In genomic region chr12:129549656-129550055, GRCh38 we compare ENCODE assay signal across 28 cellular contexts.
"Had no signal": no experiment of that assay in that cellular context is flagged by ENCODE, and none has a peak within 500 bp of the region (broad histone marks: within the 10 kb centered on the region; RNA-seq: fewer than 3 reads in every experiment).

No MANE protein-coding gene starts in this region.

- H3K4me1 ChIP-seq: left ventricle myocardium inferior, prostate gland, sigmoid colon, tibial artery had no signal

- H3K27ac ChIP-seq: left ventricle myocardium inferior, neutrophil, sigmoid colon, tibial artery had no signal

- H3K4me3 ChIP-seq: left ventricle myocardium inferior, lung, prostate gland, sigmoid colon, tibial artery had no signal

- ATAC-seq: activated T-cell treated with anti-CD3 and anti-CD28 coated beads, Interleukin-2, amount 50 U/mL, for 4 hours; activated T-helper 17 cell treated with anti-CD3 and anti-CD28 coated beads, Interleukin-2, amount 50 U/mL, for 72 hours; effector memory CD8-positive, alpha-beta T cell; esophagus mucosa; natural killer cell treated with Interleukin-12 subunit alpha and Interleukin-12 subunit beta and Interleukin-15 and Interleukin-18, amount 100 ng/mL, for 72 hours; stimulated activated memory B cell treated with anti-CD40 and anti-IgM and Interleukin-4, amounts not matched to agents 10 μg/mL and 1 μg/mL and 100 μg/mL, for 72 hours; stimulated activated naive CD8-positive, alpha-beta T cell treated with anti-CD3 and anti-CD28 coated beads, Interleukin-15, amount 100 ng/mL, for 72 hours had no signal

- H3K36me3 ChIP-seq: left ventricle myocardium inferior, neutrophil, prostate gland, sigmoid colon, tibial artery had no signal

- H3K9me3 ChIP-seq: neutrophil, prostate gland had no signal

- H3K27me3 ChIP-seq: neutrophil, sigmoid colon, tibial artery had no signal

- DNase-seq: activated CD4-positive, alpha-beta memory T cell treated with anti-CD3 and anti-CD28 coated beads, Interleukin-2, amount 10 ng/mL, durations not matched to agents 7 days and 5 days; activated CD4-positive, alpha-beta T cell treated with anti-CD3 and anti-CD28 coated beads for 1 hour; activated CD4-positive, alpha-beta T cell treated with anti-CD3 and anti-CD28 coated beads, Interleukin-2, amount 10 ng/mL, durations not matched to agents 7 days and 5 days; activated CD8-positive, alpha-beta memory T cell treated with anti-CD3 and anti-CD28 coated beads, Interleukin-2, amount 50 U/mL, for 48 hours; activated gamma-delta T cell treated with Interleukin-2 at 50 U/mL for 16 hours; activated naive CD4-positive, alpha-beta T cell treated with anti-CD3 and anti-CD28 coated beads, Interleukin-2, amount 50 U/mL, for 16 hours; activated T-cell treated with anti-CD3 and anti-CD28 coated beads, Interleukin-2, amount 50 U/mL, for 4 hours; amniotic stem cell; caudate nucleus; cortex of kidney; effector memory CD8-positive, alpha-beta T cell; foreskin fibroblast; left ventricle myocardium inferior; mesendoderm; retina; sigmoid colon; stimulated activated CD4-positive, alpha-beta T cell treated with anti-CD3 and anti-CD28 coated beads, Interleukin-4, amount 100 ng/mL, for 24 hours; stimulated activated CD8-positive, alpha-beta memory T cell treated with anti-CD3 and anti-CD28 coated beads, Interleukin-4, amount 100 ng/mL, for 48 hours; stimulated activated naive CD8-positive, alpha-beta T cell treated with anti-CD3 and anti-CD28 coated beads, Interleukin-15, amount 100 ng/mL, for 72 hours; T-helper 9 cell; tibial artery had no signal
